10 cellular contexts compared by ENCODE assay signal in the genomic region with DNA sequence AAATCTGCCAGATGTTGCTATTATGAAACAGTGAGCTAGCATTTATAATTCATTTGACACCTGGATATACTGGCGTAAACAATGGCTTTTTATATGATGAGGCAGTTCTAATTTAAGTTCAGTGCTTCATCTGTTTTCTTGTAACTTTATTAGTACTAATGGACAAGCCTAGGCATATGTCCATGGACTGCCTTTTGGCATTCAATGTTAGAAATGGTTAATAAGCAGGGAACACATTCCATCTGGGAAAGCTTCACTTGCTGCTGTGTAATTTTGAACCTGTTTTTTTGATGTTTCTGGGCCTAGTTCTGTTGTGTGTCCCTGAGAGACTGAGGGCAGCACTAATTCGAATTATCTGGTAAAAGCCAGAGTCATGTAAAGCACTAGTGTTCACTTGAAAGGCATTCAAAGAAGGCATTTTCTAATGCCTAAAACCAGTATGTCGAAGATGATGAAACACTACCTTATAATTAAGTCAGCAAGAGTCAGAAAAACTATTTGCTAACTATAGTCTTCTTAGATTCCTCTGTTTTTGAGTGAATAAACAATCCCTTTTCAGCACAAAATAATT.
DNase-seq lines count a peak whose midpoint lies in the region; ATAC-seq and TF ChIP-seq lines count a peak whose summit lies in the region.
"Had no signal": no experiment of that assay in that cellular context is flagged by ENCODE, and none has a peak within 500 bp of the region (broad histone marks: within the 10 kb centered on the region; RNA-seq: fewer than 3 reads in every experiment).

No MANE protein-coding gene starts in this region.

- H3K4me1 ChIP-seq in esophagus squamous epithelium: peaks cover 6 to 36% (median 18%) of the 10 kb centered on the region in 3 donors
- peaks cover 0 to 10% of the 10 kb centered on the region in 2 experiments for H3K4me1 ChIP-seq in trophoblast cell (ENCODE audit: control insufficient read depth in 1 of 2, insufficient read depth in 2 of 2, low read length in 2 of 2)

- no peak overlapping the region for H3K23ac ChIP-seq in trophoblast cell (ENCODE audit: low read length)

- H2BK120ac ChIP-seq in trophoblast cell (ENCODE audit: insufficient read depth, low read length, poor library complexity): no peak overlapping the region

- peaks cover 15% of the 10 kb centered on the region for H3K79me1 ChIP-seq in trophoblast cell (ENCODE audit: low read length)

- H3K79me2 ChIP-seq in trophoblast cell (ENCODE audit: control insufficient read depth, insufficient read depth, low read length, poor library complexity): no peaks in the 10 kb centered on the region

- no peak overlapping the region for H3K14ac ChIP-seq in trophoblast cell (ENCODE audit: low read length)

- H2AFZ ChIP-seq in trophoblast cell (ENCODE audit: insufficient read depth, low read length, poor library complexity): no peak overlapping the region

- H3K27ac ChIP-seq in esophagus squamous epithelium (peak overlapping the region; percentile 52 to 83 (median 72)), trophoblast cell (ENCODE audit: low read depth, low read length) (peak overlapping the region; percentile 81)

- no peak overlapping the region for H2BK12ac ChIP-seq in trophoblast cell (ENCODE audit: low read length)

- peak; percentile 47 for DNase-seq in ELR (ENCODE audit: low read depth)
- peak; percentile 26 for DNase-seq in RKO (ENCODE audit: low spot score)
- DNase-seq in esophagus squamous epithelium (lab: John Stamatoyannopoulos, UW): no peak
- DNase-seq in trophoblast cell: peak; percentile 29 to 87
- DNase-seq in DMS153 treated with DMSO at 0.1 percent for 48 hours (lab: John Stamatoyannopoulos, UW; ENCODE audit: unreplicated experiment): no peak
- no peak for DNase-seq in D341Med (ENCODE audit: low spot score)
- DNase-seq in posterior vena cava (ENCODE audit: low spot score): no peak

- H3K4me2 ChIP-seq in trophoblast cell (ENCODE audit: low read length): no peak overlapping the region

- H4K8ac ChIP-seq in trophoblast cell (ENCODE audit: low read depth, low read length): no peak overlapping the region

- 29 to 33% methylated on average over 3 of the region's 3 CpGs for WGBS in esophagus squamous epithelium, 2 donors
- WGBS in trophoblast cell (ENCODE audit: extremely low coverage, insufficient coverage, insufficient read length): no CpG with 5 or more reads among the region's 3 CpGs

- no peak overlapping the region for H4K91ac ChIP-seq in trophoblast cell (ENCODE audit: low read depth, low read length)

- no peak for TF ChIP-seq POLR2A in esophagus squamous epithelium (IDR thresholded peaks at IDR 0.05)

- no peak for TF ChIP-seq CTCF in esophagus squamous epithelium (IDR thresholded peaks at IDR 0.05)

- no peak overlapping the region for H2AK5ac ChIP-seq in trophoblast cell (ENCODE audit: low read length)

- H4K12ac ChIP-seq in trophoblast cell (ENCODE audit: low read depth, low read length): no peak overlapping the region

- no peak overlapping the region for H3K4me3 ChIP-seq in esophagus squamous epithelium
- H3K4me3 ChIP-seq in trophoblast cell (ENCODE audit: low read depth, low read length): no peak overlapping the region

- peaks cover 0 to 27% (median 0%) of the 10 kb centered on the region in 3 donors for H3K36me3 ChIP-seq in esophagus squamous epithelium
- peaks cover 0 to 3% of the 10 kb centered on the region in 2 experiments for H3K36me3 ChIP-seq in trophoblast cell (ENCODE audit: control insufficient read depth in 1 of 2, insufficient read depth in 2 of 2, low read length in 2 of 2)

- ATAC-seq in HG02623 (IDR thresholded peaks at IDR 0.05; ENCODE audit: unreplicated experiment): no peak
- ATAC-seq: activated naive CD4-positive, alpha-beta T cell treated with anti-CD3 and anti-CD28 coated beads, Interleukin-2, amount 50 U/mL, for 72 hours; stimulated activated effector memory CD8-positive, alpha-beta T cell treated with anti-CD3 and anti-CD28 coated beads, Interleukin-12 subunit alpha, Interleukin-12 subunit beta, amount 100 ng/mL, for 72 hours had no signal

- intact Hi-C loops in esophagus squamous epithelium (cut with DNase I) (no loop called here), posterior vena cava (cut with DNase I) (no loop called here)

- H3K9ac ChIP-seq in trophoblast cell (ENCODE audit: low read length): no peak overlapping the region

- no peaks in the 10 kb centered on the region for H3K27me3 ChIP-seq in esophagus squamous epithelium
- H3K27me3 ChIP-seq in trophoblast cell (ENCODE audit: insufficient read depth, low read length): no peaks in the 10 kb centered on the region

- no peak overlapping the region for H3K4ac ChIP-seq in trophoblast cell (ENCODE audit: low read depth, low read length)

- H3K18ac ChIP-seq in trophoblast cell (ENCODE audit: low read length): no peak overlapping the region

- H3K9me3 ChIP-seq in esophagus squamous epithelium: no peaks in the 10 kb centered on the region
- no peaks in the 10 kb centered on the region for H3K9me3 ChIP-seq in trophoblast cell (ENCODE audit: insufficient read depth, low read depth, low read length)

- no peak overlapping the region for H2BK5ac ChIP-seq in trophoblast cell (ENCODE audit: low read depth, low read length, poor library complexity)

Comparison
In these comparisons a context has a peak if more than half of its experiments do, and no peak if none do; other contexts are left out.
1. DNase-seq: peak in ELR (single experiment), RKO (single experiment) and trophoblast cell (2 of 2); none in esophagus squamous epithelium (single experiment), DMS153 treated with DMSO at 0.1 percent for 48 hours (single experiment), D341Med (single experiment) and posterior vena cava (single experiment).